8 cellular contexts compared by ENCODE assay signal in the genomic region with DNA sequence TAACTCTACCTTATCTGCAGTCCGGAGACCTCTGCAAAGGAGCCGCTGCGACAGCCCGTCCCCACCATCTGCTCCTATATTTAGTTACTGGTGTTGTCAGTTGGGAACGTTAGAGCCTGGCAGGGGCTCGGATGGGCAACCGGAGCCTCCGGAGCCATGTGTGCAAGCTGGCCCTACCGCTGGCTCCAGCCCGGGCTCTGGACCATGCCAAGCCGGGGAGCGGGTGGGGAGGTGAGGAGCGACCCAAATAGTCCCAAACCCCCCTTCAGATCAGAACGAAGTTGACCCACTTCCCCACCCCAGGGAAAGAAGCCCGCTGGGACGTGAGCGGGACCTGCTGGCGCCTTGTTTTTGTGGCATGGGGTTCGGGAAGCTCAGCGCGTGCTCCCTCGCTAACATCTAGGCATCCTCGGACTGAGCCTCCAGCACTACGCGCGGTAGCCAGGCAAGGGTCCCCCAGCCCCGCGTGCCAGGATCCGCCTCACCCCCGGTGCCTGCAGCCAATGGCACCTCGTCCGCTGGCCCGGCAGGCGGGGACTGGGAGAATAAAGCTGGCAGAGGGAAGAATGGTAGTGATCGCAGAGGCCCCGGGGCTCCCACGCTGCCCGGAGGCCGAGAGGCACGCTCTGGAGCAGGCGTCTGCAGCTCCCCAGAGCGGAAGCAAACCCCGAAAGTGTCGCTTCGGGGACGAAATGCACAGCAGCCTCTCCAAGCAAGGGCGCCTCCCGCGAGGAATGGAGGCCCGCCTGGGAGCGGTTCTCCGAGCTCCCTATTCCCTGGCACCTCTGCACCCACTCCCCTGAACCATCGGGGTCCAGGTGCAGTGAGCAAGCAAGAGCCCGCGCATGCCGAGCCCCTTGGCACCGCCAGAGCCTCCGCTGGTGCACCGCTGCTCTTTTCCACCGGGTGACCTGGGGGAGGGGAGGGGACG. TPM values are rescaled to one million over a fixed set of nuclear protein-coding genes. Genes with fewer than 3 reads are reported as not detected.
DNase-seq lines count a peak whose midpoint lies in the region; ATAC-seq and TF ChIP-seq lines count a peak whose summit lies in the region.

No MANE protein-coding gene starts in this region.

- peak overlapping the region; percentile 99 for H3K4me2 ChIP-seq in skeletal muscle satellite cell (ENCODE audit: low read length)

- intact Hi-C loops in MCF 10A (cut with micrococcal nuclease), result no loop called here

- ATAC-seq in GM19372 (IDR thresholded peaks at IDR 0.05; ENCODE audit: low read depth, unreplicated experiment), result peak; percentile 29
- peak; percentile 41 for ATAC-seq in HG03439 (IDR thresholded peaks at IDR 0.05; ENCODE audit: unreplicated experiment)
- no peak for ATAC-seq in GM18873 (IDR thresholded peaks at IDR 0.05; ENCODE audit: low FRiP score, unreplicated experiment)

- DNase-seq in COLO668 (lab: John Stamatoyannopoulos, UW; ENCODE audit: unreplicated experiment) (peak; percentile 62), RPMI7951 (ENCODE audit: low read depth) (peak; percentile 31), MCF 10A (ENCODE audit: unreplicated experiment) (no peak)

- BruUV-seq in MCF 10A (replicated peaks; lab: Mats Ljungman, UMichigan), result no TSS peak

- H3K4me1 ChIP-seq in skeletal muscle satellite cell (ENCODE audit: control insufficient read depth, insufficient read depth, low read length), result peaks cover 32% of the 10 kb centered on the region

- H3K4me1 Mint-ChIP-seq in MCF 10A (ENCODE audit: insufficient read depth, unreplicated experiment), result peaks cover 20% of the 10 kb centered on the region

- H3K4me3 ChIP-seq in iPS-18c (ENCODE audit: insufficient read depth, low read depth, low read length), result peak overlapping the region; percentile 93
- peak overlapping the region; percentile 94 for H3K4me3 ChIP-seq in skeletal muscle satellite cell (ENCODE audit: low read length)

- no peak for TF ChIP-seq CTCF in MCF 10A (IDR thresholded peaks at IDR 0.05; ENCODE audit: unreplicated experiment)

- H3K36me3 Mint-ChIP-seq in MCF 10A (ENCODE audit: insufficient read depth, unreplicated experiment), result no peaks in the 10 kb centered on the region

- peak overlapping the region; percentile 77 for H3K9ac ChIP-seq in skeletal muscle satellite cell (ENCODE audit: low read depth, low read length)

- H3K9me3 Mint-ChIP-seq in MCF 10A (ENCODE audit: unreplicated experiment), result no peaks in the 10 kb centered on the region

- CTCF ChIA-PET in MCF 10A (lab: Yijun Ruan, JAX), result interaction anchor here (0.5 to 1.3 kb wide), 7 partner anchors 9 to 1333 kb away, joined by 3 to 4 read pairs (median 3); no protein-coding TSS in a partner anchor

- H3K27me3 ChIP-seq in skeletal muscle satellite cell (ENCODE audit: control insufficient read depth, insufficient read depth, low read length), result no peaks in the 10 kb centered on the region

- no peaks in the 10 kb centered on the region for H3K27me3 Mint-ChIP-seq in MCF 10A (ENCODE audit: insufficient read depth, unreplicated experiment)

- POLR2A ChIA-PET in MCF 10A (lab: Yijun Ruan, JAX), result interaction anchor here (0.7 to 1.6 kb wide), 12 partner anchors 18 to 474 kb away, joined by 3 to 25 read pairs (median 4); partner anchors contain the start of genes EIF4EBP2, PPA1 and SAR1A

- H3K9me3 ChIP-seq in iPS-18c (ENCODE audit: control insufficient read depth, insufficient read depth, low read length), result peaks cover 3% of the 10 kb centered on the region
- no peaks in the 10 kb centered on the region for H3K9me3 ChIP-seq in skeletal muscle satellite cell (replicated peaks; ENCODE audit: low read length)

- H3K36me3 ChIP-seq in skeletal muscle satellite cell (ENCODE audit: insufficient read depth, low read length), result no peaks in the 10 kb centered on the region

- peak overlapping the region; percentile 75 for H3K4me3 Mint-ChIP-seq in MCF 10A (ENCODE audit: unreplicated experiment)

- no peak overlapping the region for H3K27ac Mint-ChIP-seq in MCF 10A (ENCODE audit: low read depth, unreplicated experiment)

RNA-seq across cellular contexts. Expression of gene LRRC20, which starts 0.7 kb away (rescaled TPM):
- total RNA-seq in RPMI7951 (2014; rRNA removed; shearing (Covaris generic)), result 4.5 and 5.6 TPM in 2 replicates
- 1.1 and 1.5 TPM in 2 replicates for total RNA-seq in MCF 10A (2022)
- total RNA-seq in skeletal muscle satellite cell (2012; rRNA removed), result 5.7 and 11.7 TPM in 2 replicates

RNA-seq across cellular contexts. Expression of gene EIF4EBP2, which starts 22.2 kb away (rescaled TPM):
- total RNA-seq in RPMI7951 (2014; rRNA removed; shearing (Covaris generic)), result 24.8 and 26.1 TPM in 2 replicates
- 21.2 and 26.1 TPM in 2 replicates for total RNA-seq in MCF 10A (2022)
- total RNA-seq in skeletal muscle satellite cell (2012; rRNA removed), result 30.9 and 32.8 TPM in 2 replicates

RNA-seq across cellular contexts. Expression of gene NODAL, which starts 59.7 kb away (rescaled TPM):
- total RNA-seq in RPMI7951 (2014; rRNA removed; shearing (Covaris generic)), result not detected in 2 replicates
- not detected in 2 replicates for total RNA-seq in MCF 10A (2022)
- not detected in 2 replicates for total RNA-seq in skeletal muscle satellite cell (2012; rRNA removed)
